1 cellular context compared by ENCODE assay signal in genomic region chr17:74328487-74328886, GRCh38.
TF ChIP-seq lines count a peak whose summit lies in the region.

No MANE protein-coding gene starts in this region.

TF ChIP-seq in H1, 55 proteins besides CTCF, POLR2A, EP300 and RAD21:
- TF ChIP-seq KDM4A (IDR thresholded peaks at IDR 0.05; ENCODE audit: low read depth, low read length, severe bottlenecking) = no peak
- no peak for TF ChIP-seq CHD1 (IDR thresholded peaks at IDR 0.05; ENCODE audit: low read depth, low read length)
- no peak for TF ChIP-seq SP2 (IDR thresholded peaks at IDR 0.05; ENCODE audit: low read length)
- no peak for TF ChIP-seq BACH1 (IDR thresholded peaks at IDR 0.05; ENCODE audit: low read length)
- TF ChIP-seq POU5F1 (IDR thresholded peaks at IDR 0.05; ENCODE audit: low read depth, low read length) = no peak
- no peak for TF ChIP-seq BCL11A (IDR thresholded peaks at IDR 0.05; ENCODE audit: low read depth in 2 of 2, low read length in 2 of 2)
- TF ChIP-seq MAX (IDR thresholded peaks at IDR 0.05) = no peak
- TF ChIP-seq CBX5 (IDR thresholded peaks at IDR 0.05; ENCODE audit: low read depth, low read length) = no peak
- no peak for TF ChIP-seq EZH2 (IDR thresholded peaks at IDR 0.05; ENCODE audit: low read depth, low read length, severe bottlenecking)
- TF ChIP-seq KDM5A (IDR thresholded peaks at IDR 0.05; ENCODE audit: low read length) = no peak
